Comparison of ENCODE assay signal across 8 cellular contexts in genomic region chr18:45879681-45880655, GRCh38. TPM values are rescaled to one million over a fixed set of nuclear protein-coding genes. Genes with fewer than 3 reads are reported as not detected.
A peak's percentile ranks its signal among the peaks of the same experiment; 100 is the strongest.
DNase-seq lines count a peak whose midpoint lies in the region; ATAC-seq and TF ChIP-seq lines count a peak whose summit lies in the region.

No MANE protein-coding gene starts in this region.

- H3K9me3 ChIP-seq in IMR-90 (ENCODE audit: control insufficient read depth, insufficient read depth, low read length): 0 out of 2 replicates have a peak, but pooled peaks cover 2% of the 10 kb centered on the region
- no peaks in the 10 kb centered on the region for H3K9me3 ChIP-seq in RWPE2 (ENCODE audit: severe bottlenecking)
- no peaks in the 10 kb centered on the region for H3K9me3 ChIP-seq in parathyroid adenoma (ENCODE audit: control insufficient read depth, low read length)
- H3K9me3 ChIP-seq in upper lobe of left lung: no peaks in the 10 kb centered on the region

- no peak overlapping the region for H3K23ac ChIP-seq in IMR-90 (ENCODE audit: low read depth, low read length)

- ATAC-seq in GM21423 (IDR thresholded peaks at IDR 0.05; ENCODE audit: unreplicated experiment) (peak; percentile 83), IMR-90 (ENCODE audit: low read depth) (peak; percentile 98), RWPE2 (ENCODE audit: low read depth) (peak; percentile 83), upper lobe of left lung (ENCODE audit: low FRiP score in 2 of 2) (peak; percentile 86 to 94)

- peaks cover 6% of the 10 kb centered on the region for H3K79me2 ChIP-seq in parathyroid adenoma

- CTCF ChIA-PET in IMR-90 (lab: Yijun Ruan, JAX): interaction anchor here (0.7 to 2.2 kb wide), 13 partner anchors 10 to 217 kb away, joined by 3 to 15 read pairs (median 4); partner anchors contain the start of gene SLC14A1

- peak; percentile 93 for TF ChIP-seq RAD21 in IMR-90 (IDR thresholded peaks at IDR 0.05; ENCODE audit: low read length)

- H3K4me2 ChIP-seq in IMR-90 (ENCODE audit: low read depth, low read length) (no peak overlapping the region), parathyroid adenoma (ENCODE audit: low read length) (no peak overlapping the region)

- no peak overlapping the region for H2BK20ac ChIP-seq in IMR-90 (ENCODE audit: low read depth, low read length)

- H3K56ac ChIP-seq in IMR-90 (ENCODE audit: extremely low read depth, insufficient read depth, low read length): no peak overlapping the region

- H2AK5ac ChIP-seq in IMR-90 (ENCODE audit: low read depth, low read length): peak overlapping the region; percentile 3; the same call in 1 of the 2 replicates

- H3K36me3 ChIP-seq in IMR-90 (ENCODE audit: control insufficient read depth, insufficient read depth, low read length) (peaks cover 34% of the 10 kb centered on the region), RWPE2 (ENCODE audit: low read depth) (peaks cover 67% of the 10 kb centered on the region), parathyroid adenoma (ENCODE audit: control insufficient read depth, insufficient read depth, low read length) (no peaks in the 10 kb centered on the region), upper lobe of left lung (peaks cover 15 to 82% (median 47%) of the 10 kb centered on the region in 4 donors)

- dilution Hi-C loops in IMR-90 (cut with HindIII; ENCODE audit: low sequenced_read_pairs, unreplicated experiment): no loop called here

- H3K14ac ChIP-seq in IMR-90 (replicated peaks; ENCODE audit: low read depth, low read length): no peak overlapping the region

- H3K18ac ChIP-seq in IMR-90 (ENCODE audit: low read depth, low read length): no peak overlapping the region

- H3K9me1 ChIP-seq in IMR-90 (ENCODE audit: insufficient read depth, low read length): no peaks in the 10 kb centered on the region

- H2AFZ ChIP-seq in IMR-90 (replicated peaks; ENCODE audit: low read length, poor library complexity): no peak overlapping the region
- H2AFZ ChIP-seq in parathyroid adenoma: no peak overlapping the region

- TF ChIP-seq POLR2A in IMR-90 (IDR thresholded peaks at IDR 0.05; ENCODE audit: low read depth, low read length): no peak
- no peak for TF ChIP-seq POLR2A in upper lobe of left lung (IDR thresholded peaks at IDR 0.05)

- H3K27me3 ChIP-seq in IMR-90 (ENCODE audit: control insufficient read depth, insufficient read depth, low read length): no peaks in the 10 kb centered on the region
- no peaks in the 10 kb centered on the region for H3K27me3 ChIP-seq in RWPE2 (ENCODE audit: insufficient read depth, poor library complexity, severe bottlenecking)
- H3K27me3 ChIP-seq in parathyroid adenoma (ENCODE audit: control insufficient read depth, insufficient read depth, low read length): no peaks in the 10 kb centered on the region
- H3K27me3 ChIP-seq in upper lobe of left lung: no peaks in the 10 kb centered on the region

- H2BK15ac ChIP-seq in IMR-90 (ENCODE audit: low read depth, low read length): no peak overlapping the region

- POLR2A ChIA-PET in IMR-90 (lab: Charles Lee; ENCODE audit: unreplicated experiment): no interaction called here

- peak overlapping the region in 1 of 2 experiments; percentile 4; a peak in 1 of 4 replicates for H4K8ac ChIP-seq in IMR-90 (ENCODE audit: low read depth in 2 of 2, low read length in 2 of 2)

- H3K4ac ChIP-seq in IMR-90 (ENCODE audit: low read depth, low read length): no peak overlapping the region

- H3K27ac ChIP-seq in IMR-90 (ENCODE audit: insufficient read depth, low read length) (no peak overlapping the region), RWPE2 (ENCODE audit: poor library complexity, severe bottlenecking) (no peak overlapping the region), parathyroid adenoma (no peak overlapping the region), upper lobe of left lung (peak overlapping the region in 1 of 4 donors; percentile 7)

- no peaks in the 10 kb centered on the region for H3K4me1 ChIP-seq in IMR-90 (ENCODE audit: control insufficient read depth, insufficient read depth, low read length)
- H3K4me1 ChIP-seq in RWPE2 (ENCODE audit: insufficient read depth, poor library complexity, severe bottlenecking): no peaks in the 10 kb centered on the region
- H3K4me1 ChIP-seq in parathyroid adenoma: peaks cover 3% of the 10 kb centered on the region
- peaks cover 0 to 6% (median 2%) of the 10 kb centered on the region in 4 donors for H3K4me1 ChIP-seq in upper lobe of left lung

- no peak overlapping the region for H4K5ac ChIP-seq in IMR-90 (ENCODE audit: low read depth, low read length)

- H2BK5ac ChIP-seq in IMR-90 (ENCODE audit: low read depth, low read length, poor library complexity, severe bottlenecking): peak overlapping the region; percentile 14

- no peak overlapping the region for H2AK9ac ChIP-seq in IMR-90 (replicated peaks; ENCODE audit: low read depth, low read length, poor library complexity)

- no peak overlapping the region; the same call in 1 of the 2 replicates for H2BK120ac ChIP-seq in IMR-90 (ENCODE audit: low read depth, low read length)

- no peak overlapping the region for H3K9ac ChIP-seq in IMR-90 (ENCODE audit: low read depth, low read length)
- H3K9ac ChIP-seq in parathyroid adenoma: no peak overlapping the region

- H4K91ac ChIP-seq in IMR-90 (ENCODE audit: insufficient read depth, low read depth, low read length): no peak overlapping the region

- intact Hi-C loops in IMR-90 (cut with micrococcal nuclease): loop anchor here (1.0 to 2.0 kb wide), 3 partner anchors 41 to 215 kb away; no protein-coding TSS in a partner anchor

- in situ Hi-C loops in IMR-90 (cut with MboI; ENCODE audit: low sequenced_read_pairs): loop anchor here (5.0 kb wide), 1 partner anchor 188 kb away; no protein-coding TSS in a partner anchor

- H3K4me3 ChIP-seq in IMR-90 (ENCODE audit: insufficient read depth, low read depth, low read length) (no peak overlapping the region), RWPE2 (ENCODE audit: severe bottlenecking) (no peak overlapping the region), parathyroid adenoma (ENCODE audit: low read depth, low read length) (no peak overlapping the region), upper lobe of left lung (no peak overlapping the region)

- no peaks in the 10 kb centered on the region for H4K20me1 ChIP-seq in IMR-90 (ENCODE audit: insufficient read depth, low read length)

- DNase-seq in DMS 273 treated with DMSO at 0.1 percent for 48 hours (lab: John Stamatoyannopoulos, UW): peak; percentile 9
- DNase-seq in IMR-90: peak; percentile 65
- DNase-seq in RWPE2 (ENCODE audit: low spot score): no peak
- DNase-seq in activated gamma-delta T cell (lab: John Stamatoyannopoulos, UW): peak; percentile 41
- peak; percentile 77 for DNase-seq in germinal center (ENCODE audit: low spot score)
- DNase-seq in upper lobe of left lung: peak; percentile 69 to 94

- WGBS in IMR-90 (ENCODE audit: extremely low coverage in 2 of 2, insufficient read length in 1 of 2), 2 experiments: 88% methylated on average over 6 of the region's 17 CpGs; no CpG with 5 or more reads in 1 of the 2 experiments
- 36 to 44% methylated on average over 16 to 17 of the region's 17 CpGs for WGBS in upper lobe of left lung, 2 donors

- no TSS peak for BruUV-seq in IMR-90 (replicated peaks; lab: Mats Ljungman, UMichigan)

- H3K79me1 ChIP-seq in IMR-90 (ENCODE audit: low read depth in 1 of 2, low read length in 2 of 2): peaks cover 17 to 19% of the 10 kb centered on the region in 2 experiments

- TF ChIP-seq EP300 in upper lobe of left lung (IDR thresholded peaks at IDR 0.05): no peak

- peak; percentile 96 for TF ChIP-seq CTCF in IMR-90 (conservative IDR thresholded peaks at IDR 0.05; ENCODE audit: low read depth, low read length)
- TF ChIP-seq CTCF in RWPE2 (IDR thresholded peaks at IDR 0.05; ENCODE audit: poor library complexity, severe bottlenecking): peak; percentile 97
- peak; percentile 98 for TF ChIP-seq CTCF in parathyroid adenoma (IDR thresholded peaks at IDR 0.05)
- peak; percentile 90 to 99 (median 93) for TF ChIP-seq CTCF in upper lobe of left lung (IDR thresholded peaks at IDR 0.05)

TF ChIP-seq in IMR-90, 13 proteins besides CTCF, POLR2A, EP300 and RAD21:
- TF ChIP-seq NFE2L2 (IDR thresholded peaks at IDR 0.05; ENCODE audit: low read depth, low read length) (no peak), SMC3 (IDR thresholded peaks at IDR 0.05; ENCODE audit: low read depth, low read length) (peak; percentile 96)

RNA-seq across cellular contexts. Expression of gene SIGLEC15, which starts 54.5 kb away (rescaled TPM):
- total RNA-seq in IMR-90 (2012; rRNA removed) (0.83 and 1.1 TPM in 2 replicates), upper lobe of left lung (under 1 TPM in 3 of 6 donors, not detected in 3; 0.44 to 0.59 (median 0.52) TPM)
- polyA plus RNA-seq in IMR-90 (2012; rRNA removed): 1.8 and 2.2 TPM in 2 replicates
- 1.9 and 4.8 TPM in 2 replicates for polyA plus RNA-seq in IMR-90 (2012; cell fraction: cytosol; rRNA removed)
- 1.3 and 3.0 TPM in 2 replicates for polyA plus RNA-seq in IMR-90 (2012; cell fraction: nucleus; rRNA removed; ENCODE audit: low replicate concordance)
